2 cellular contexts compared by ENCODE assay signal in genomic region chr6:67974931-67975330, GRCh38.
TF ChIP-seq lines count a peak whose summit lies in the region.

No MANE protein-coding gene starts in this region.

TF ChIP-seq in HepG2, 621 proteins besides CTCF, POLR2A, EP300 and RAD21:
- peak; percentile 53; the same call in 1 of the 2 replicates for TF ChIP-seq ATF7 (IDR thresholded peaks at IDR 0.05)
- TF ChIP-seq ATF7 (CRISPR knock-in tag; IDR thresholded peaks at IDR 0.05) = no peak
- no peak for TF ChIP-seq NFRKB (IDR thresholded peaks at IDR 0.05)
- no peak for TF ChIP-seq SMYD3 (CRISPR knock-in tag; IDR thresholded peaks at IDR 0.05)
- TF ChIP-seq CC2D1A (CRISPR knock-in tag; IDR thresholded peaks at IDR 0.05) = no peak
- no peak for TF ChIP-seq HOXA9 (CRISPR knock-in tag; IDR thresholded peaks at IDR 0.05; ENCODE audit: borderline replicate concordance)
- no peak for TF ChIP-seq SNAPC5 (CRISPR knock-in tag; IDR thresholded peaks at IDR 0.05; ENCODE audit: borderline replicate concordance)
- no peak for TF ChIP-seq REPIN1 (CRISPR knock-in tag; IDR thresholded peaks at IDR 0.05; ENCODE audit: borderline replicate concordance, low read depth)

TF ChIP-seq in K562, 482 proteins besides CTCF, POLR2A, EP300 and RAD21:
- no peak for TF ChIP-seq TEAD4 (IDR thresholded peaks at IDR 0.05; ENCODE audit: low read length)
- TF ChIP-seq TEAD4 (CRISPR knock-in tag; IDR thresholded peaks at IDR 0.05; ENCODE audit: borderline replicate concordance) = no peak
- TF ChIP-seq ATF3 (IDR thresholded peaks at IDR 0.05) = peak; percentile 27; the same call in 1 of the 2 replicates
- TF ChIP-seq ATF3 (CRISPR knock-in tag; conservative IDR thresholded peaks at IDR 0.05) = no peak
- no peak for TF ChIP-seq SMAD4 (CRISPR knock-in tag; conservative IDR thresholded peaks at IDR 0.05)
- TF ChIP-seq HMG20A (CRISPR knock-in tag; conservative IDR thresholded peaks at IDR 0.05) = no peak
